ENCODE assay signal across 1 cellular context in genomic region chr21:41509733-41510132, GRCh38.
TF ChIP-seq lines count a peak whose summit lies in the region.

No MANE protein-coding gene starts in this region.

TF ChIP-seq in GM23338, 12 proteins besides CTCF, POLR2A, EP300 and RAD21 (continued from another document):
- no peak for TF ChIP-seq ZNF462 (CRISPR knock-in tag; IDR thresholded peaks at IDR 0.05)
- no peak for TF ChIP-seq CREB1 (CRISPR knock-in tag; IDR thresholded peaks at IDR 0.05; ENCODE audit: low read depth)
- no peak for TF ChIP-seq ZNF114 (CRISPR knock-in tag; IDR thresholded peaks at IDR 0.05)
- no peak for TF ChIP-seq NANOG (IDR thresholded peaks at IDR 0.05; ENCODE audit: borderline replicate concordance)
- no peak for TF ChIP-seq POLR2AphosphoS5 (IDR thresholded peaks at IDR 0.05; ENCODE audit: low read depth)
- TF ChIP-seq STAT1 (IDR thresholded peaks at IDR 0.05; ENCODE audit: unreplicated experiment): no peak
- TF ChIP-seq ETS1 (IDR thresholded peaks at IDR 0.05): no peak
TF ChIP-seq in GM23338: peak in this region for 0.
